ENCODE assay signal across 23 cellular contexts in genomic region chr3:24793896-24794295, GRCh38.
"Had no signal": no experiment of that assay in that cellular context is flagged by ENCODE, and none has a peak within 500 bp of the region (broad histone marks: within the 10 kb centered on the region; RNA-seq: fewer than 3 reads in every experiment).

No MANE protein-coding gene starts in this region.

- H3K36me3 ChIP-seq: colonic mucosa, esophagus muscularis mucosa, left lung, uterus had no signal

- ATAC-seq: activated CD4-positive, alpha-beta T cell treated with anti-CD3 and anti-CD28 coated beads for 36 hours; activated T-cell treated with anti-CD3 and anti-CD28 coated beads, Interleukin-2, amount 50 U/mL, for 4 hours; effector memory CD8-positive, alpha-beta T cell; left lung; natural killer cell; sciatic nerve; stimulated activated naive B cell treated with anti-CD40 and anti-IgM and Interleukin-4, amounts not matched to agents 10 μg/mL and 1 μg/mL and 100 μg/mL, for 72 hours had no signal

- H3K9me3 ChIP-seq: colonic mucosa, esophagus muscularis mucosa, left lung, uterus had no signal

- DNase-seq: activated B cell treated with CpG ODN at 0.5 μM for 24 hours; activated CD4-positive, alpha-beta T cell treated with anti-CD3 and anti-CD28 coated beads for 36 hours; activated CD4-positive, alpha-beta T cell treated with anti-CD3 and anti-CD28 coated beads, Interleukin-2, amount 50 U/mL, for 4 hours; activated CD8-positive, alpha-beta memory T cell treated with anti-CD3 and anti-CD28 coated beads, Interleukin-2, amount 50 U/mL, for 48 hours; activated naive CD4-positive, alpha-beta T cell; activated naive CD8-positive, alpha-beta T cell treated with anti-CD3 and anti-CD28 coated beads for 36 hours; activated T-cell treated with anti-CD3 and anti-CD28 coated beads, Interleukin-2, amount 50 U/mL, for 4 hours; colonic mucosa; dorsolateral prefrontal cortex; effector memory CD8-positive, alpha-beta T cell; glutamatergic neuron; immature natural killer cell; left lung; natural killer cell; small intestine; stimulated activated CD4-positive, alpha-beta T cell treated with anti-CD3 and anti-CD28 coated beads, Interleukin-2, amount 100 ng/mL, for 48 hours; stimulated activated CD8-positive, alpha-beta memory T cell treated with anti-CD3 and anti-CD28 coated beads, Interleukin-4, amount 100 ng/mL, for 48 hours; stimulated activated naive B cell treated with anti-CD40 and anti-IgM and Interleukin-4, amounts not matched to agents 10 μg/mL and 1 μg/mL and 100 μg/mL, for 72 hours; trophoblast cell; uterus had no signal

- H3K4me3 ChIP-seq: colonic mucosa, dorsolateral prefrontal cortex, esophagus muscularis mucosa, hepatocyte, left lung, uterus had no signal

- H3K4me1 ChIP-seq: colonic mucosa, esophagus muscularis mucosa, left lung, uterus had no signal
